In genomic region chr2:232348936-232349335, GRCh38 we compare ENCODE assay signal across 12 cellular contexts. TPM values are rescaled to one million over a fixed set of nuclear protein-coding genes. Genes with fewer than 3 reads are reported as not detected.
DNase-seq lines count a peak whose midpoint lies in the region; ATAC-seq and TF ChIP-seq lines count a peak whose summit lies in the region.
"Had no signal": no experiment of that assay in that cellular context is flagged by ENCODE, and none has a peak within 500 bp of the region (broad histone marks: within the 10 kb centered on the region; RNA-seq: fewer than 3 reads in every experiment).

No MANE protein-coding gene starts in this region.

- H3K36me3 ChIP-seq in right atrium auricular region (no peaks in the 10 kb centered on the region), aorta (ENCODE audit: control insufficient read depth in 1 of 2, insufficient read depth in 2 of 2, low read length in 1 of 2) (no peaks in the 10 kb centered on the region)
- H3K36me3 ChIP-seq: adrenal gland had no signal

- H3K27me3 ChIP-seq in right atrium auricular region (peaks cover 20 to 28% of the 10 kb centered on the region in 2 donors), aorta (ENCODE audit: control insufficient read depth in 1 of 2, insufficient read depth in 2 of 2, low read length in 1 of 2) (no peaks in the 10 kb centered on the region)

- WGBS in aorta, 2 donors, result 62 to 77% methylated on average over 6 of the region's 6 CpGs

- no peak overlapping the region for H3K27ac ChIP-seq in right atrium auricular region
- H3K27ac ChIP-seq in aorta (ENCODE audit: low read depth in 1 of 2, low read length in 2 of 2), result no peak overlapping the region
- H3K27ac ChIP-seq: adrenal gland had no signal

- intact Hi-C loops in left ventricle myocardium superior (cut with micrococcal nuclease), result no loop called here
- intact Hi-C loops in aorta (cut with DNase I), result no loop called here

- H3K4me3 ChIP-seq in right atrium auricular region, result no peak overlapping the region
- H3K4me3 ChIP-seq in aorta (ENCODE audit: low read length in 2 of 2), result no peak overlapping the region
- H3K4me3 ChIP-seq: adrenal gland had no signal

- ATAC-seq in left ventricle myocardium superior, result peak; percentile 56
- peak; percentile 93 for ATAC-seq in esophagus mucosa
- no peak for ATAC-seq in aorta (ENCODE audit: low FRiP score)
- ATAC-seq in HG03460 (IDR thresholded peaks at IDR 0.05; ENCODE audit: unreplicated experiment), result no peak

- H3K9me3 ChIP-seq in right atrium auricular region (no peaks in the 10 kb centered on the region), aorta (ENCODE audit: control insufficient read depth, low read length) (peaks cover 2% of the 10 kb centered on the region)
- H3K9me3 ChIP-seq: adrenal gland had no signal

- peak; percentile 38 for DNase-seq in left ventricle myocardium superior
- DNase-seq in right atrium auricular region (ENCODE audit: low spot score), result no peak
- DNase-seq in NCI-H510A treated with DMSO at 0.1 percent for 48 hours (lab: John Stamatoyannopoulos, UW), result peak; percentile 44
- peak; percentile 17 to 51 for DNase-seq in aorta
- DNase-seq in SW 1271 (lab: John Stamatoyannopoulos, UW), result no peak
- no peak for DNase-seq in NCI-H1092 treated with DMSO at 0.1 percent for 48 hours (lab: John Stamatoyannopoulos, UW)
- DNase-seq: NCI-H187 treated with DMSO at 0.1 percent for 48 hours had no signal

- TF ChIP-seq CTCF in right atrium auricular region (IDR thresholded peaks at IDR 0.05), result no peak

- H3K4me1 ChIP-seq in right atrium auricular region (peaks cover 0 to 21% of the 10 kb centered on the region in 2 donors), aorta (ENCODE audit: control insufficient read depth in 1 of 2, insufficient read depth in 2 of 2, low read length in 2 of 2) (no peaks in the 10 kb centered on the region)

RNA-seq across cellular contexts. Expression of gene ALPP, which starts 29.6 kb away (rescaled TPM):
- total RNA-seq in left ventricle myocardium superior (not detected), right atrium auricular region (not detected), esophagus mucosa (not detected), aorta (not detected)
- polyA plus RNA-seq in aorta, result not detected
- total RNA-seq: adrenal gland; CD8-positive, alpha-beta memory T cell; pulmonary artery endothelial cell had no signal
- polyA plus RNA-seq: adrenal gland; CD8-positive, alpha-beta memory T cell had no signal

RNA-seq across cellular contexts. Expression of gene ALPG, which starts 57.7 kb away (rescaled TPM):
- total RNA-seq in left ventricle myocardium superior (not detected), right atrium auricular region (not detected), esophagus mucosa (not detected), aorta (not detected)
- polyA plus RNA-seq in aorta, result not detected
- total RNA-seq: adrenal gland; CD8-positive, alpha-beta memory T cell; pulmonary artery endothelial cell had no signal
- polyA plus RNA-seq: adrenal gland; CD8-positive, alpha-beta memory T cell had no signal

Comparison
In these comparisons a context has a peak if more than half of its experiments do, and no peak if none do; other contexts are left out.
1. DNase-seq: peak in left ventricle myocardium superior (single experiment), NCI-H510A treated with DMSO at 0.1 percent for 48 hours (single experiment) and aorta (2 of 2); none in right atrium auricular region (single experiment), SW 1271 (0 of 2) and NCI-H1092 treated with DMSO at 0.1 percent for 48 hours (single experiment).
2. ATAC-seq: peak in left ventricle myocardium superior (single experiment) and esophagus mucosa (single experiment); none in aorta (single experiment) and HG03460 (single experiment).